8 cellular contexts compared by ENCODE assay signal in genomic region chr6:33248643-33248931, GRCh38. TPM values are rescaled to one million over a fixed set of nuclear protein-coding genes. Genes with fewer than 3 reads are reported as not detected.
DNase-seq lines count a peak whose midpoint lies in the region; ATAC-seq, FAIRE-seq and TF ChIP-seq lines count a peak whose summit lies in the region.

No MANE protein-coding gene starts in this region.

- peaks cover 28% of the 10 kb centered on the region for H3K4me1 Mint-ChIP-seq in T-helper 17 cell

- H2BK15ac ChIP-seq in neuronal stem cell (ENCODE audit: low read length), result peak overlapping the region; percentile 54

- DNase-seq in NCI-H510A (lab: John Stamatoyannopoulos, UW), result peak; percentile 32
- DNase-seq in NCI-H510A treated with DMSO at 0.1 percent for 48 hours (lab: John Stamatoyannopoulos, UW), result no peak
- peak in 1 of 3 donors; percentile 23 for DNase-seq in T-helper 17 cell
- peak; percentile 42 for DNase-seq in fibroblast of gingiva (ENCODE audit: low read depth)
- DNase-seq in neuronal stem cell (ENCODE audit: low spot score), result no peak
- DNase-seq in ACHN, result no peak
- no peak for DNase-seq in GM12891 (ENCODE audit: insufficient read length, low spot score)

- H3K4ac ChIP-seq in neuronal stem cell (ENCODE audit: low read length), result no peak overlapping the region

- peak overlapping the region; percentile 87 for H2AFZ ChIP-seq in neuronal stem cell (ENCODE audit: low read length)

- peaks cover 9 to 13% of the 10 kb centered on the region in 2 donors for H3K4me1 ChIP-seq in neuronal stem cell (ENCODE audit: control insufficient read depth in 2 of 2, insufficient read depth in 1 of 2, low read depth in 1 of 2, low read length in 2 of 2)

- H2BK120ac ChIP-seq in neuronal stem cell (ENCODE audit: low read depth, low read length), result no peak overlapping the region

- H3K36me3 Mint-ChIP-seq in T-helper 17 cell (ENCODE audit: low read depth), result peaks cover 3% of the 10 kb centered on the region

- no peak overlapping the region for H4K8ac ChIP-seq in neuronal stem cell (ENCODE audit: low read depth, low read length)

- no peak overlapping the region for H3K18ac ChIP-seq in neuronal stem cell (ENCODE audit: low read length)

- peak overlapping the region; percentile 35 for H3K23ac ChIP-seq in neuronal stem cell (ENCODE audit: low read depth, low read length, poor library complexity)

- ATAC-seq in HG03196 (IDR thresholded peaks at IDR 0.05; ENCODE audit: unreplicated experiment), result peak; percentile 4
- ATAC-seq in T-helper 17 cell, result peak; percentile 27

- in situ Hi-C loops in ACHN (cut with HindIII; ENCODE audit: low pct_ligation_motif_present, low pct_unique_long_range_greater_than_20kb, low sequenced_read_pairs), result no loop called here

- peak overlapping the region; percentile 98 for H3K27ac Mint-ChIP-seq in T-helper 17 cell

- no peak overlapping the region for H2BK12ac ChIP-seq in neuronal stem cell (ENCODE audit: low read length)

- H3K27ac ChIP-seq in neuronal stem cell (replicated peaks; ENCODE audit: low read length), result no peak overlapping the region

- peak overlapping the region; percentile 91 for H3K4me2 ChIP-seq in neuronal stem cell (ENCODE audit: insufficient read depth, low read length, poor library complexity, severe bottlenecking)

- no peak overlapping the region for H3K9ac ChIP-seq in neuronal stem cell (ENCODE audit: low read depth, low read length, poor library complexity)

- no peak for TF ChIP-seq POLR2A in GM12891 (IDR thresholded peaks at IDR 0.05; ENCODE audit: low read depth, low read length)

- no peaks in the 10 kb centered on the region for H3K27me3 Mint-ChIP-seq in T-helper 17 cell

- no peak for FAIRE-seq in GM12891 (lab: Jason Lieb, UNC)

- H3K14ac ChIP-seq in neuronal stem cell (ENCODE audit: low read length), result no peak overlapping the region

- no peak overlapping the region for H2BK5ac ChIP-seq in neuronal stem cell (ENCODE audit: low read length)

- H3K4me3 ChIP-seq in neuronal stem cell (ENCODE audit: low read length in 2 of 2), result peak overlapping the region; percentile 61 to 67

- H2AK5ac ChIP-seq in neuronal stem cell (ENCODE audit: low read depth, low read length), result no peak overlapping the region

- H3K4me3 Mint-ChIP-seq in T-helper 17 cell, result peak overlapping the region; percentile 93

- no peaks in the 10 kb centered on the region for H3K79me1 ChIP-seq in neuronal stem cell (ENCODE audit: low read depth, low read length)

- H3K9me3 ChIP-seq in T-helper 17 cell (ENCODE audit: control insufficient read depth, low read length, poor library complexity, severe bottlenecking) (no peaks in the 10 kb centered on the region), neuronal stem cell (replicated peaks in 1 of 2; ENCODE audit: control insufficient read depth in 2 of 2, insufficient read depth in 1 of 2, low read depth in 1 of 2, low read length in 2 of 2) (no peaks in the 10 kb centered on the region)

- no peak overlapping the region for H4K91ac ChIP-seq in neuronal stem cell (ENCODE audit: low read depth, low read length, poor library complexity)

- H3K36me3 ChIP-seq in neuronal stem cell (replicated peaks in 1 of 2; ENCODE audit: control insufficient read depth in 2 of 2, insufficient read depth in 2 of 2, low read length in 2 of 2), result peaks cover 3 to 20% of the 10 kb centered on the region in 2 donors

- WGBS in neuronal stem cell (ENCODE audit: extremely low coverage in 2 of 2, insufficient read length in 2 of 2, insufficient replicate concordance in 1 of 2), 2 donors, result no CpG with 5 or more reads among the region's 18 CpGs

- peaks cover 0 to 3% (median 0%) of the 10 kb centered on the region in 3 experiments for H3K27me3 ChIP-seq in neuronal stem cell (ENCODE audit: control insufficient read depth in 3 of 3, insufficient read depth in 3 of 3, low read depth in 1 of 3, low read length in 3 of 3)

TF ChIP-seq in GM12891, 5 proteins besides CTCF, POLR2A, EP300 and RAD21:
- TF ChIP-seq SPI1 (IDR thresholded peaks at IDR 0.05; ENCODE audit: low read depth, low read length) (no peak), POU2F2 (IDR thresholded peaks at IDR 0.05; ENCODE audit: low read depth, low read length) (no peak), TAF1 (IDR thresholded peaks at IDR 0.05; ENCODE audit: low read depth, low read length) (no peak)
TF ChIP-seq in GM12891: peak in this region for 0.

RNA-seq across cellular contexts. Expression of gene VPS52, which starts 23.1 kb away (rescaled TPM):
- total RNA-seq in T-helper 17 cell, result 10 to 100 TPM; 66.5 to 68.3 TPM
- polyA plus RNA-seq in neuronal stem cell (2013, experiment 1 of 2), result 41.1 TPM
- 41.5 TPM for polyA plus RNA-seq in neuronal stem cell (2013, experiment 2 of 2)
- 30.4 TPM for polyA plus RNA-seq in GM12891 (2012; ENCODE audit: low read depth, missing spikeins)

RNA-seq across cellular contexts. Expression of gene RPS18, which starts 23.3 kb away (rescaled TPM):
- 1,000 to 10,000 TPM; 4,373 to 4,641 TPM for total RNA-seq in T-helper 17 cell
- polyA plus RNA-seq in neuronal stem cell (2013, experiment 1 of 2), result 7,654 TPM
- polyA plus RNA-seq in neuronal stem cell (2013, experiment 2 of 2), result 7,710 TPM
- polyA plus RNA-seq in GM12891 (2012; ENCODE audit: low read depth, missing spikeins), result 13,687 TPM

RNA-seq across cellular contexts. Expression of gene B3GALT4, which starts 28.3 kb away (rescaled TPM):
- 10 to 100 TPM; 10.1 to 13.0 TPM for total RNA-seq in T-helper 17 cell
- polyA plus RNA-seq in neuronal stem cell (2013, experiment 1 of 2), result 1.3 TPM
- 1.4 TPM for polyA plus RNA-seq in neuronal stem cell (2013, experiment 2 of 2)
- polyA plus RNA-seq in GM12891 (2012; ENCODE audit: low read depth, missing spikeins), result 3.0 TPM

RNA-seq across cellular contexts. Expression of gene RING1, which starts 40.3 kb away (rescaled TPM):
- total RNA-seq in T-helper 17 cell, result 10 to 100 TPM; 27.9 to 28.2 TPM
- 47.3 TPM for polyA plus RNA-seq in neuronal stem cell (2013, experiment 1 of 2)
- 47.9 TPM for polyA plus RNA-seq in neuronal stem cell (2013, experiment 2 of 2)
- 25.2 TPM for polyA plus RNA-seq in GM12891 (2012; ENCODE audit: low read depth, missing spikeins)

RNA-seq across cellular contexts. Expression of gene WDR46, which starts 40.5 kb away (rescaled TPM):
- 10 to 100 TPM; 32.1 to 38.6 TPM for total RNA-seq in T-helper 17 cell
- polyA plus RNA-seq in neuronal stem cell (2013, experiment 1 of 2), result 31.2 TPM
- polyA plus RNA-seq in neuronal stem cell (2013, experiment 2 of 2), result 30.9 TPM
- 47.4 TPM for polyA plus RNA-seq in GM12891 (2012; ENCODE audit: low read depth, missing spikeins)

Comparison
In these comparisons a context has a peak if more than half of its experiments do, and no peak if none do; other contexts are left out.
1. DNase-seq: peak in NCI-H510A (single experiment) and fibroblast of gingiva (single experiment); none in NCI-H510A treated with DMSO at 0.1 percent for 48 hours (single experiment), neuronal stem cell (single experiment), ACHN (single experiment) and GM12891 (single experiment).